Comparison of ENCODE assay signal across 9 cellular contexts in the genomic region with DNA sequence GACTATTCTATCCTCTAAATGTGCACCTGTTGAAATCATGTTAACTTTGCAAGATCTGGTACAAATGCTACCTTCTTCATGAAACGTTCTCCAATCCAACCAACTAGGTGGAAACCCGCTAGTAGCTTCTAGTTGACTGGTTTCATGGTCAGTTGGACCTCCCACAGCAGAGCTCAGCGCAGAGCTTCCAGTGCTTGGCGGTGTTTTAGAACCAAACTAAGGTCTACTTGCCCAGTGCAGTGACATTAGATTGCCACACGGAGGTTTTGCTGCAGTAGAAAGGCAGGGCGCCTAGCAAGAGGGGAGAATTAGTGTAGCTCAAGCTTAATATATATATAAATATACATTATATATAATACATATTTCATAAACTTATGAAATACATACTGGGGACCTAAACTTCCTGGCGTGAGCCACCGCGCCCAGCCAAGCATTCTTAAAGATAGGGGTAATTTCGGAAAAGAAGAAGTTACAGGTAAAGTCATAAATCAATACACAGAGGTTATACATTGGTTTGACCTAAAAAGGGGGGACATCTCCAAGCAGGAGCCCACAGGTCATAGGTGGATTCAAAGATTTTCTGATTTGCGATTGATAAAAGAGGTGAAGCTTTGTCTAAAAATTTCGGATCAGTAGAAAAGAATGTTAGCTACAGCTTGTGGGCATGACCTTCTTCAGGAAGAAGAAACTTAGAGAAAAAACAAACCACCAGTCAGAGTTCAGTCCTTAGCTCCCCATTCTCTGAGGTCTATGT. TPM values are rescaled to one million over a fixed set of nuclear protein-coding genes. Genes with fewer than 3 reads are reported as not detected.
A peak's percentile ranks its signal among the peaks of the same experiment; 100 is the strongest.
DNase-seq lines count a peak whose midpoint lies in the region; ATAC-seq and TF ChIP-seq lines count a peak whose summit lies in the region.
"Had no signal": no experiment of that assay in that cellular context is flagged by ENCODE, and none has a peak within 500 bp of the region (broad histone marks: within the 10 kb centered on the region; RNA-seq: fewer than 3 reads in every experiment).

No MANE protein-coding gene starts in this region.

- POLR2A ChIA-PET in T-cell (lab: Charles Lee) = interaction anchor here in 1 of 2 donors (3.2 kb wide), 1 partner anchor 26 kb away, joined by 15 read pairs; the partner anchor contains the start of genes ACAA1 and MYD88

- no peak for TF ChIP-seq EP300 in gastroesophageal sphincter (IDR thresholded peaks at IDR 0.05)

- H3K27ac Mint-ChIP-seq in T-cell = peak overlapping the region; percentile 22 to 36

- peak; percentile 44 to 59 for DNase-seq in AML-193 (lab: John Stamatoyannopoulos, UW)
- peak; percentile 35 for DNase-seq in GM12865 (ENCODE audit: low read depth)
- DNase-seq in T-cell = peak in 3 of 34 experiments; percentile 10 to 22 (median 17)
- no peak for DNase-seq in NCI-H1694 treated with DMSO at 0.1 percent for 48 hours (lab: John Stamatoyannopoulos, UW)
- DNase-seq in T-helper 9 cell = no peak
- no peak for DNase-seq in SJCRH30
- no peak for DNase-seq in NCI-H1930 (lab: John Stamatoyannopoulos, UW)
- DNase-seq: NCI-H187 treated with DMSO at 0.1 percent for 48 hours had no signal

- H3K9me3 Mint-ChIP-seq in T-cell = no peaks in the 10 kb centered on the region

- 82 to 91% methylated on average over 2 to 10 of the region's 12 CpGs for WGBS in gastroesophageal sphincter (ENCODE audit: low coverage in 1 of 2), 2 donors

- H3K4me3 Mint-ChIP-seq in T-cell = peak overlapping the region in 2 of 3 donors; percentile 28 to 39

- H3K4me3 ChIP-seq in GM12865 (ENCODE audit: low read depth, low read length) = no peak overlapping the region
- H3K4me3 ChIP-seq in gastroesophageal sphincter = no peak overlapping the region
- no peak overlapping the region for H3K4me3 ChIP-seq in SJCRH30

- no peaks in the 10 kb centered on the region for H3K36me3 ChIP-seq in gastroesophageal sphincter
- no peaks in the 10 kb centered on the region for H3K36me3 ChIP-seq in SJCRH30

- H3K9me3 ChIP-seq in gastroesophageal sphincter (no peaks in the 10 kb centered on the region), SJCRH30 (replicated peaks) (no peaks in the 10 kb centered on the region)

- TF ChIP-seq CTCF in GM12865 (IDR thresholded peaks at IDR 0.05; ENCODE audit: insufficient read depth, low read depth, low read length, missing control alignments) (peak; percentile 6), gastroesophageal sphincter (IDR thresholded peaks at IDR 0.05) (no peak)

- H3K4me1 Mint-ChIP-seq in T-cell = peaks cover 27 to 39% (median 36%) of the 10 kb centered on the region in 3 donors

- peaks cover 3% of the 10 kb centered on the region for H3K36me3 Mint-ChIP-seq in T-cell

- H3K27me3 ChIP-seq in gastroesophageal sphincter (no peaks in the 10 kb centered on the region), SJCRH30 (no peaks in the 10 kb centered on the region)

- H3K27me3 Mint-ChIP-seq in T-cell = no peaks in the 10 kb centered on the region

- no peak for TF ChIP-seq POLR2A in gastroesophageal sphincter (IDR thresholded peaks at IDR 0.05)

- peaks cover 0 to 32% (median 5%) of the 10 kb centered on the region in 3 donors for H3K4me1 ChIP-seq in gastroesophageal sphincter
- 0 out of 2 replicates have a peak, but pooled peaks cover 2% of the 10 kb centered on the region for H3K4me1 ChIP-seq in SJCRH30

- no peak for ATAC-seq in T-cell (replicated peaks in 1 of 4)
- ATAC-seq in gastroesophageal sphincter = no peak

- H3K27ac ChIP-seq in gastroesophageal sphincter (peak overlapping the region in 3 of 4 donors; percentile 95 to 99 (median 98)), SJCRH30 (no peak overlapping the region)

- CTCF ChIA-PET in T-cell (lab: Charles Lee) = interaction anchor here (0.6 to 3.2 kb wide), 8 partner anchors 10 to 1026 kb away, joined by 3 to 24 read pairs (median 4); partner anchors contain the start of genes ACAA1 (in 1 of the 2) and MYD88 (in 1 of the 2)

RNA-seq across cellular contexts. Expression of gene OXSR1, which starts 2.0 kb away (rescaled TPM):
- total RNA-seq in T-cell = 10 to 100 TPM; 30.7 to 40.4 (median 37.4) TPM
- total RNA-seq in gastroesophageal sphincter = 10 to 100 TPM; 29.5 to 41.0 (median 34.3) TPM
- total RNA-seq in SJCRH30 (2014; rRNA removed; shearing (Covaris generic)) = 27.9 and 31.6 TPM in 2 replicates

RNA-seq across cellular contexts. Expression of gene MYD88, which starts 24.8 kb away (rescaled TPM):
- total RNA-seq in T-cell (10 to 100 TPM; 32.4 to 68.5 (median 56.6) TPM), gastroesophageal sphincter (10 to 100 TPM; 18.5 to 36.8 (median 29.6) TPM)
- 2.5 and 2.7 TPM in 2 replicates for total RNA-seq in SJCRH30 (2014; rRNA removed; shearing (Covaris generic))

RNA-seq across cellular contexts. Expression of gene ACAA1, which starts 26.4 kb away (rescaled TPM):
- 10 to 100 TPM; 70.7 to 97.1 (median 90.8) TPM for total RNA-seq in T-cell
- 10 to 100 TPM; 28.3 to 46.6 (median 41.2) TPM for total RNA-seq in gastroesophageal sphincter
- 14.9 and 15.0 TPM in 2 replicates for total RNA-seq in SJCRH30 (2014; rRNA removed; shearing (Covaris generic))

Comparison
In these comparisons a context has a peak if more than half of its experiments do, and no peak if none do; other contexts are left out.
1. DNase-seq: peak in AML-193 (2 of 2) and GM12865 (single experiment); none in NCI-H1694 treated with DMSO at 0.1 percent for 48 hours (single experiment), T-helper 9 cell (single experiment), SJCRH30 (0 of 2) and NCI-H1930 (0 of 2).